ENCODE assay signal across 10 cellular contexts in genomic region chr5:54387659-54388232, GRCh38.
DNase-seq lines count a peak whose midpoint lies in the region; ATAC-seq, FAIRE-seq and TF ChIP-seq lines count a peak whose summit lies in the region.
"Had no signal": no experiment of that assay in that cellular context is flagged by ENCODE, and none has a peak within 500 bp of the region (broad histone marks: within the 10 kb centered on the region; RNA-seq: fewer than 3 reads in every experiment).

No MANE protein-coding gene starts in this region.

- intact Hi-C loops in GM12878 (cut with micrococcal nuclease; ENCODE audit: unreplicated experiment) = no loop called here
- intact Hi-C loops in A673 (cut with micrococcal nuclease; ENCODE audit: unreplicated experiment) = no loop called here

- no peaks in the 10 kb centered on the region for H4K20me1 ChIP-seq in GM12878 (ENCODE audit: control insufficient read depth, insufficient read depth)
- H4K20me1 ChIP-seq: BLaER1 treated with 17β-estradiol and CSF1 and Interleukin-3, amounts not matched to agents 10 nM and 100 nM had no signal

- in situ Hi-C loops in GM12878 (cut with MboI) = no loop called here

- SMC1A ChIA-PET in GM12878 (lab: Charles Lee; ENCODE audit: uncharacterized antibody, unreplicated experiment) = interaction anchor here (0.6 to 3.3 kb wide), 14 partner anchors 8 to 825 kb away, joined by 3 to 43 read pairs (median 6); partner anchors contain the start of gene ARL15

- RAD21 ChIA-PET in GM12878 (lab: Charles Lee; ENCODE audit: unreplicated experiment) = interaction anchor here (0.8 to 3.5 kb wide), 10 partner anchors 8 to 153 kb away, joined by 3 to 41 read pairs (median 4); partner anchors contain the start of gene ARL15

- H3K4me2 ChIP-seq in GM12878 (ENCODE audit: control insufficient read depth, insufficient read depth) = no peak overlapping the region
- H3K4me2 ChIP-seq: BLaER1 treated with 17β-estradiol and CSF1 and Interleukin-3, amounts not matched to agents 10 nM and 100 nM had no signal

- TF ChIP-seq RAD21 in GM12878 (IDR thresholded peaks at IDR 0.05; ENCODE audit: insufficient read depth, low read depth, low read length) = no peak

- DNase-seq in Daoy (ENCODE audit: low read depth) (peak; percentile 49), LHCN-M2 (ENCODE audit: low read depth) (peak; percentile 82), GM12878 (ENCODE audit: low read depth, low spot score) (no peak), kidney glomerular epithelial cell (lab: John Stamatoyannopoulos, UW) (peak; percentile 31), germinal center (ENCODE audit: low spot score) (no peak), A673 (ENCODE audit: low spot score) (no peak)

- no peak overlapping the region for H3K9ac ChIP-seq in GM12878 (ENCODE audit: control insufficient read depth, insufficient read depth, low read length)
- H3K9ac ChIP-seq: BLaER1 treated with 17β-estradiol and CSF1 and Interleukin-3, amounts not matched to agents 10 nM and 100 nM had no signal

- 40% methylated on average over 3 of the region's 3 CpGs for WGBS in GM12878 (ENCODE audit: insufficient coverage, insufficient replicate concordance, low lambda C conversion rate, missing lambda C conversion rate)

- POLR2A ChIA-PET in GM12878 (lab: Charles Lee) = interaction anchor here (1.9 to 3.0 kb wide), 3 partner anchors 11 to 77 kb away, joined by 7 to 24 read pairs (median 11); partner anchors contain the start of gene ARL15
- POLR2A ChIA-PET in A673 (lab: Charles Lee; ENCODE audit: low non-redundant PET) = no interaction called here

- no peak for TF ChIP-seq POLR2A in GM12878 (IDR thresholded peaks at IDR 0.05; ENCODE audit: low read depth, low read length)

- no peak overlapping the region for H2AFZ ChIP-seq in GM12878 (ENCODE audit: control insufficient read depth, low read depth, low read length)

- H3K36me3 ChIP-seq in GM12878 (ENCODE audit: control insufficient read depth in 2 of 2, insufficient read depth in 2 of 2, low read length in 1 of 2) (no peaks in the 10 kb centered on the region), A673 (ENCODE audit: insufficient read depth, low read length, poor library complexity, severe bottlenecking) (no peaks in the 10 kb centered on the region)
- H3K36me3 ChIP-seq: BLaER1 treated with 17β-estradiol and CSF1 and Interleukin-3, amounts not matched to agents 10 nM and 100 nM had no signal

- no TSS peak for BruUV-seq in GM12878 (replicated peaks; lab: Mats Ljungman, UMichigan)
- no TSS peak for BruUV-seq in A673 (replicated peaks; lab: Mats Ljungman, UMichigan)

- H3K9me3 ChIP-seq in GM12878 (replicated peaks; ENCODE audit: control insufficient read depth, insufficient read depth, low read length) (no peaks in the 10 kb centered on the region; the same call in 2 of the 3 replicates), A673 (ENCODE audit: low read depth, low read length, poor library complexity, severe bottlenecking) (no peaks in the 10 kb centered on the region)

- CTCF ChIA-PET in GM12878 (lab: Yijun Ruan, JAX) (interaction anchor here (1.0 to 2.4 kb wide), 8 partner anchors 8 to 1472 kb away, joined by 3 to 17 read pairs (median 6); partner anchors contain the start of gene ARL15), A673 (lab: Charles Lee) (interaction anchor here (0.5 kb wide), 1 partner anchor 44 kb away, joined by 5 read pairs; no protein-coding TSS in a partner anchor)

- no peak overlapping the region for H3K27ac ChIP-seq in GM12878 (ENCODE audit: control insufficient read depth, insufficient read depth)
- no peak overlapping the region for H3K27ac ChIP-seq in A673 (ENCODE audit: low read depth, low read length, poor library complexity, severe bottlenecking)
- H3K27ac ChIP-seq: BLaER1 treated with 17β-estradiol and CSF1 and Interleukin-3, amounts not matched to agents 10 nM and 100 nM had no signal

- no peaks in the 10 kb centered on the region for H3K27me3 ChIP-seq in GM12878 (replicated peaks in 1 of 2; ENCODE audit: control insufficient read depth in 2 of 2, insufficient read depth in 2 of 2, low read length in 1 of 2)
- H3K27me3 ChIP-seq in A673 (replicated peaks; ENCODE audit: insufficient read depth, low read depth, low read length, poor library complexity) = no peaks in the 10 kb centered on the region
- H3K27me3 ChIP-seq: BLaER1 treated with 17β-estradiol and CSF1 and Interleukin-3, amounts not matched to agents 10 nM and 100 nM had no signal

- FAIRE-seq in GM12878 (lab: Jason Lieb, UNC) = no peak
- FAIRE-seq: TTC549 had no signal

- TF ChIP-seq CTCF in GM12878 (IDR thresholded peaks at IDR 0.05 in 2 of 3, conservative IDR thresholded peaks at IDR 0.05 in 1 of 3; ENCODE audit: control insufficient read depth in 2 of 3, extremely low read depth in 1 of 3, insufficient read depth in 1 of 3, low read depth in 3 of 3, low read length in 3 of 3) (no peak), A673 (conservative IDR thresholded peaks at IDR 0.05; ENCODE audit: low read depth, low read length) (no peak)

- ATAC-seq in GM12878 = peak; percentile 69
- ATAC-seq in esophagus mucosa = no peak
- no peak for ATAC-seq in HG02588 (IDR thresholded peaks at IDR 0.05; ENCODE audit: unreplicated experiment)

- H3K4me3 ChIP-seq in GM12878 (no peak overlapping the region), A673 (ENCODE audit: low read depth, low read length, poor library complexity, severe bottlenecking) (no peak overlapping the region)
- H3K4me3 ChIP-seq: BLaER1 treated with 17β-estradiol and CSF1 and Interleukin-3, amounts not matched to agents 10 nM and 100 nM had no signal

- H3K79me2 ChIP-seq in GM12878 (ENCODE audit: control insufficient read depth, insufficient read depth, low read length) = no peaks in the 10 kb centered on the region

- H3K4me1 ChIP-seq in GM12878 (ENCODE audit: control insufficient read depth, insufficient read depth, low read length) (no peaks in the 10 kb centered on the region), A673 (ENCODE audit: insufficient read depth, low read length, poor library complexity, severe bottlenecking) (peaks cover 35% of the 10 kb centered on the region)

- TF ChIP-seq EP300 in GM12878 (IDR thresholded peaks at IDR 0.05; ENCODE audit: borderline replicate concordance in 1 of 2, control insufficient read depth in 1 of 2, low read depth in 2 of 2, low read length in 2 of 2) = no peak

TF ChIP-seq in GM12878, 131 proteins besides CTCF, POLR2A, EP300 and RAD21 (continues in another document):
- TF ChIP-seq CREB1 (IDR thresholded peaks at IDR 0.05; ENCODE audit: low read depth) (peak; percentile 55; the same call in 1 of the 2 replicates), SUPT20H (IDR thresholded peaks at IDR 0.05; ENCODE audit: borderline replicate concordance, control insufficient read depth, low read depth, low read length) (no peak), ZNF622 (IDR thresholded peaks at IDR 0.05) (no peak), KAT2A (conservative IDR thresholded peaks at IDR 0.05; ENCODE audit: control insufficient read depth, low read depth, low read length) (no peak), GABPA (IDR thresholded peaks at IDR 0.05; ENCODE audit: low read depth) (no peak), ZBTB4 (CRISPR knock-in tag; IDR thresholded peaks at IDR 0.05) (no peak), RBBP5 (conservative IDR thresholded peaks at IDR 0.05) (no peak), IRF4 (IDR thresholded peaks at IDR 0.05; ENCODE audit: low read depth, low read length) (no peak), RUNX3 (IDR thresholded peaks at IDR 0.05; ENCODE audit: low read length) (peak; percentile 52; the same call in 1 of the 2 replicates), DPF2 (IDR thresholded peaks at IDR 0.05) (0 out of 2 replicates have a peak, but pooled peaks have one; percentile 33), CHD2 (IDR thresholded peaks at IDR 0.05; ENCODE audit: borderline replicate concordance, low read depth, low read length) (no peak), EED (IDR thresholded peaks at IDR 0.05; ENCODE audit: low read depth) (no peak; the same call in 1 of the 2 replicates), IKZF1 (conservative IDR thresholded peaks at IDR 0.05) (peak; percentile 46), MLLT1 (IDR thresholded peaks at IDR 0.05) (no peak), NBN (IDR thresholded peaks at IDR 0.05) (no peak), CEBPB (IDR thresholded peaks at IDR 0.05; ENCODE audit: borderline replicate concordance in 1 of 2, low read depth in 2 of 2, low read length in 2 of 2) (0 out of 4 replicates have a peak, but pooled peaks of 1 of the 2 experiments have one; percentile 49)

Comparison
In these comparisons a context has a peak if more than half of its experiments do, and no peak if none do; other contexts are left out.
1. DNase-seq: peak in Daoy (single experiment), LHCN-M2 (single experiment) and kidney glomerular epithelial cell (single experiment); none in GM12878 (single experiment), germinal center (single experiment) and A673 (single experiment).